26 cellular contexts compared by ENCODE assay signal in genomic region chr4:115906428-115906827, GRCh38.
"Had no signal": no experiment of that assay in that cellular context is flagged by ENCODE, and none has a peak within 500 bp of the region (broad histone marks: within the 10 kb centered on the region; RNA-seq: fewer than 3 reads in every experiment).

No MANE protein-coding gene starts in this region.

- H3K4me3 Mint-ChIP-seq: activated CD4-positive, alpha-beta T cell treated with anti-CD3 and anti-CD28 coated beads for 36 hours; activated CD8-positive, alpha-beta memory T cell treated with anti-CD3 and anti-CD28 coated beads, Interleukin-2, amount 10 ng/mL, durations not matched to agents 7 days and 5 days; activated CD8-positive, alpha-beta T cell treated with anti-CD3 and anti-CD28 coated beads, Interleukin-2, amount 10 ng/mL, durations not matched to agents 7 days and 5 days; activated naive CD4-positive, alpha-beta T cell treated with anti-CD3 and anti-CD28 coated beads for 36 hours; activated naive CD8-positive, alpha-beta T cell treated with anti-CD3 and anti-CD28 coated beads for 36 hours; effector memory CD8-positive, alpha-beta T cell; naive thymus-derived CD4-positive, alpha-beta T cell; T-helper 2 cell treated with Interferon-gamma antibody and Interleukin-4, amounts not matched to agents 5 μg/mL and 100 μg/mL, for 36 hours had no signal

- H3K27me3 ChIP-seq: adrenal gland, body of pancreas, heart left ventricle, spleen, tibial nerve had no signal

- H3K27ac ChIP-seq: adrenal gland, body of pancreas, heart left ventricle, parathyroid adenoma, spleen, tibial nerve had no signal

- H3K4me1 Mint-ChIP-seq: activated CD4-positive, alpha-beta T cell treated with anti-CD3 and anti-CD28 coated beads for 36 hours; activated CD8-positive, alpha-beta memory T cell treated with anti-CD3 and anti-CD28 coated beads, Interleukin-2, amount 10 ng/mL, durations not matched to agents 7 days and 5 days; activated naive CD8-positive, alpha-beta T cell treated with anti-CD3 and anti-CD28 coated beads for 36 hours; naive thymus-derived CD4-positive, alpha-beta T cell had no signal

- H3K36me3 Mint-ChIP-seq: activated CD8-positive, alpha-beta memory T cell treated with anti-CD3 and anti-CD28 coated beads, Interleukin-2, amount 10 ng/mL, durations not matched to agents 7 days and 5 days; activated naive CD8-positive, alpha-beta T cell treated with anti-CD3 and anti-CD28 coated beads for 36 hours; naive thymus-derived CD4-positive, alpha-beta T cell had no signal

- H3K4me3 ChIP-seq: adrenal gland, body of pancreas, heart left ventricle, spleen, tibial nerve had no signal

- ATAC-seq: activated CD4-positive, alpha-beta T cell treated with anti-CD3 and anti-CD28 coated beads for 36 hours; activated CD8-positive, alpha-beta memory T cell treated with anti-CD3 and anti-CD28 coated beads, Interleukin-2, amount 10 ng/mL, durations not matched to agents 7 days and 5 days; activated CD8-positive, alpha-beta T cell treated with anti-CD3 and anti-CD28 coated beads, Interleukin-2, amount 10 ng/mL, durations not matched to agents 7 days and 5 days; body of pancreas; effector memory CD8-positive, alpha-beta T cell; esophagus mucosa; heart left ventricle; naive thymus-derived CD4-positive, alpha-beta T cell; right cardiac atrium had no signal

- H3K9me3 ChIP-seq: adrenal gland, body of pancreas had no signal

- DNase-seq: activated CD4-positive, alpha-beta T cell treated with anti-CD3 and anti-CD28 coated beads for 36 hours; activated CD4-positive, CD25-positive, alpha-beta regulatory T cell; activated CD8-positive, alpha-beta memory T cell treated with anti-CD3 and anti-CD28 coated beads, Interleukin-2, amount 10 ng/mL, durations not matched to agents 7 days and 5 days; activated CD8-positive, alpha-beta T cell treated with anti-CD3 and anti-CD28 coated beads, Interleukin-2, amount 10 ng/mL, durations not matched to agents 7 days and 5 days; activated effector memory CD4-positive, alpha-beta T cell treated with anti-CD3 and anti-CD28 coated beads, Interleukin-2, amount 50 U/mL, for 16 hours; activated naive CD4-positive, alpha-beta T cell treated with anti-CD3 and anti-CD28 coated beads for 36 hours; activated naive CD8-positive, alpha-beta T cell treated with anti-CD3 and anti-CD28 coated beads for 36 hours; adrenal gland; aorta; body of pancreas; cortex of kidney; effector memory CD8-positive, alpha-beta T cell; foreskin fibroblast; heart left ventricle; hypothalamus; midbrain; naive thymus-derived CD4-positive, alpha-beta T cell; occipital lobe; right cardiac atrium; spleen; stimulated activated naive CD4-positive, alpha-beta T cell; T-helper 1 cell had no signal

- H3K27ac Mint-ChIP-seq: activated CD4-positive, alpha-beta T cell treated with anti-CD3 and anti-CD28 coated beads for 36 hours; activated CD8-positive, alpha-beta memory T cell treated with anti-CD3 and anti-CD28 coated beads, Interleukin-2, amount 10 ng/mL, durations not matched to agents 7 days and 5 days; activated CD8-positive, alpha-beta T cell treated with anti-CD3 and anti-CD28 coated beads, Interleukin-2, amount 10 ng/mL, durations not matched to agents 7 days and 5 days; activated naive CD4-positive, alpha-beta T cell treated with anti-CD3 and anti-CD28 coated beads for 36 hours; activated naive CD8-positive, alpha-beta T cell treated with anti-CD3 and anti-CD28 coated beads for 36 hours; effector memory CD8-positive, alpha-beta T cell; naive thymus-derived CD4-positive, alpha-beta T cell; T-helper 2 cell treated with Interferon-gamma antibody and Interleukin-4, amounts not matched to agents 5 μg/mL and 100 μg/mL, for 36 hours had no signal

- H3K36me3 ChIP-seq: adrenal gland, heart left ventricle, spleen, tibial nerve had no signal

- H3K4me1 ChIP-seq: adrenal gland, body of pancreas, heart left ventricle, parathyroid adenoma, spleen, tibial nerve had no signal

- H3K27me3 Mint-ChIP-seq: activated CD4-positive, alpha-beta T cell treated with anti-CD3 and anti-CD28 coated beads for 36 hours; activated CD8-positive, alpha-beta memory T cell treated with anti-CD3 and anti-CD28 coated beads, Interleukin-2, amount 10 ng/mL, durations not matched to agents 7 days and 5 days; activated naive CD8-positive, alpha-beta T cell treated with anti-CD3 and anti-CD28 coated beads for 36 hours; effector memory CD8-positive, alpha-beta T cell; naive thymus-derived CD4-positive, alpha-beta T cell had no signal
